ENCODE assay signal across 7 cellular contexts in genomic region chr12:69879007-69879960, GRCh38. TPM values are rescaled to one million over a fixed set of nuclear protein-coding genes. Genes with fewer than 3 reads are reported as not detected.
DNase-seq lines count a peak whose midpoint lies in the region; ATAC-seq and TF ChIP-seq lines count a peak whose summit lies in the region.

No MANE protein-coding gene starts in this region.

- DNase-seq in GM13977 (ENCODE audit: low spot score) = peak; percentile 70
- DNase-seq in NCI-H128 (lab: John Stamatoyannopoulos, UW; ENCODE audit: unreplicated experiment) = peak; percentile 65
- DNase-seq in T-cell = peak; percentile 5 to 61 (median 47)
- DNase-seq in amygdala (lab: John Stamatoyannopoulos, UW) = peak in 51 of 56 donors; percentile 5 to 84 (median 50)
- peak in 43 of 51 donors; percentile 8 to 83 (median 45) for DNase-seq in hypothalamus (lab: John Stamatoyannopoulos, UW)

- H3K27me3 Mint-ChIP-seq in T-cell = peaks cover 6 to 20% of the 10 kb centered on the region in 2 donors

- peak; percentile 91 for TF ChIP-seq CTCF in GM13977 (IDR thresholded peaks at IDR 0.05; ENCODE audit: extremely low read depth, insufficient read depth, missing control alignments)

- no peaks in the 10 kb centered on the region for H3K27me3 ChIP-seq in skeletal muscle satellite cell (ENCODE audit: control insufficient read depth, insufficient read depth, low read length)

- H3K9ac ChIP-seq in skeletal muscle satellite cell (ENCODE audit: low read depth, low read length) = peak overlapping the region; percentile 24

- H3K36me3 ChIP-seq in skeletal muscle satellite cell (ENCODE audit: insufficient read depth, low read length) = no peaks in the 10 kb centered on the region

- no peak overlapping the region for H3K27ac Mint-ChIP-seq in T-cell

- POLR2A ChIA-PET in T-cell (lab: Charles Lee) = interaction anchor here in 1 of 2 donors (0.6 kb wide), 1 partner anchor 711 kb away, joined by 5 read pairs; no protein-coding TSS in a partner anchor

- H3K4me3 ChIP-seq in skeletal muscle satellite cell (ENCODE audit: low read length) = peak overlapping the region; percentile 63

- peaks cover 4 to 6% (median 5%) of the 10 kb centered on the region in 3 donors for H3K4me1 Mint-ChIP-seq in T-cell

- no peaks in the 10 kb centered on the region for H3K4me1 ChIP-seq in skeletal muscle satellite cell (ENCODE audit: control insufficient read depth, insufficient read depth, low read length)

- CTCF ChIA-PET in T-cell (lab: Charles Lee) = interaction anchor here (0.6 to 2.3 kb wide), 17 partner anchors 9 to 1806 kb away, joined by 3 to 25 read pairs (median 5); no protein-coding TSS in a partner anchor

- H3K9me3 Mint-ChIP-seq in T-cell = no peaks in the 10 kb centered on the region

- in situ Hi-C loops in GM13977 (cut with MboI; ENCODE audit: low pct_unique_long_range_greater_than_20kb, low sequenced_read_pairs, unreplicated experiment) = no loop called here

- no peaks in the 10 kb centered on the region for H3K36me3 Mint-ChIP-seq in T-cell

- H3K4me2 ChIP-seq in skeletal muscle satellite cell (ENCODE audit: low read length) = peak overlapping the region; percentile 89

- no peaks in the 10 kb centered on the region for H3K9me3 ChIP-seq in skeletal muscle satellite cell (replicated peaks; ENCODE audit: low read length)

- peak; percentile 97 for ATAC-seq in HG02759 (IDR thresholded peaks at IDR 0.05; ENCODE audit: unreplicated experiment)
- peak; percentile 74 to 81 (median 77) for ATAC-seq in T-cell (replicated peaks in 1 of 4)

- H3K4me3 Mint-ChIP-seq in T-cell = peak overlapping the region in 1 of 3 donors; percentile 31

RNA-seq across cellular contexts. Expression of gene MYRFL, which starts 54.3 kb away (rescaled TPM):
- total RNA-seq in T-cell = not detected
- total RNA-seq in skeletal muscle satellite cell (2012; rRNA removed) = under 0.01 and 0.22 TPM in 2 replicates

Comparison
In these comparisons a context has a peak if more than half of its experiments do, and no peak if none do; other contexts are left out.
1. Peak in every context shown above with its lines: DNase-seq, ATAC-seq and H3K4me3 ChIP-seq.